ENCODE assay signal across 8 cellular contexts in genomic region chr20:32357869-32358631, GRCh38. TPM values are rescaled to one million over a fixed set of nuclear protein-coding genes. Genes with fewer than 3 reads are reported as not detected.
DNase-seq lines count a peak whose midpoint lies in the region; ATAC-seq and TF ChIP-seq lines count a peak whose summit lies in the region.

TSS of gene ASXL1 (plus strand) at chr20:32358331. CDS start at chr20:32358776, 445 bp downstream.

- H3K36me3 Mint-ChIP-seq in activated naive CD8-positive, alpha-beta T cell treated with anti-CD3 and anti-CD28 coated beads, Interleukin-2, amount 50 U/mL, for 24 hours (ENCODE audit: low read depth), result peaks cover 30% of the 10 kb centered on the region

- peak within 1 kb of the TSS; percentile 98 for H3K4me2 ChIP-seq in parathyroid adenoma (ENCODE audit: low read length)

- no peaks in the 10 kb centered on the region for H3K9me3 Mint-ChIP-seq in activated naive CD8-positive, alpha-beta T cell treated with anti-CD3 and anti-CD28 coated beads, Interleukin-2, amount 50 U/mL, for 24 hours

- H2AFZ ChIP-seq in parathyroid adenoma, result peak within 1 kb of the TSS; percentile 87

- TF ChIP-seq EP300 in tibial nerve (IDR thresholded peaks at IDR 0.05), result peak; percentile 54 to 90

- H3K4me3 Mint-ChIP-seq in activated naive CD8-positive, alpha-beta T cell treated with anti-CD3 and anti-CD28 coated beads, Interleukin-2, amount 50 U/mL, for 24 hours, result peak within 1 kb of the TSS; percentile 95

- WGBS in tibial nerve, 2 donors, result 0 to 1% methylated on average over 62 to 70 of the region's 83 CpGs

- H3K36me3 ChIP-seq in parathyroid adenoma (ENCODE audit: control insufficient read depth, insufficient read depth, low read length) (no peaks in the 10 kb centered on the region), tibial nerve (no peaks in the 10 kb centered on the region)

- TF ChIP-seq POLR2A in tibial nerve (IDR thresholded peaks at IDR 0.05), result peak in 1 of 2 donors; percentile 70

- peak; percentile 80 for ATAC-seq in HG02759 (IDR thresholded peaks at IDR 0.05; ENCODE audit: unreplicated experiment)
- ATAC-seq in activated naive CD8-positive, alpha-beta T cell treated with anti-CD3 and anti-CD28 coated beads, Interleukin-2, amount 50 U/mL, for 24 hours, result peak; percentile 89
- ATAC-seq in Right ventricle myocardium superior (ENCODE audit: poor library complexity), result peak; percentile 97

- no peaks in the 10 kb centered on the region for H3K9me3 ChIP-seq in parathyroid adenoma (ENCODE audit: control insufficient read depth, low read length)
- no peaks in the 10 kb centered on the region for H3K9me3 ChIP-seq in tibial nerve

- peaks cover 7% of the 10 kb centered on the region for H3K79me2 ChIP-seq in parathyroid adenoma

- H3K27me3 ChIP-seq in parathyroid adenoma (ENCODE audit: control insufficient read depth, insufficient read depth, low read length) (no peaks in the 10 kb centered on the region), tibial nerve (no peaks in the 10 kb centered on the region)

- intact Hi-C loops in Right ventricle myocardium superior (cut with DNase I), result no loop called here

- H3K4me1 Mint-ChIP-seq in activated naive CD8-positive, alpha-beta T cell treated with anti-CD3 and anti-CD28 coated beads, Interleukin-2, amount 50 U/mL, for 24 hours, result peaks cover 67% of the 10 kb centered on the region

- peaks cover 7% of the 10 kb centered on the region for H3K4me1 ChIP-seq in parathyroid adenoma
- peaks cover 0 to 48% (median 31%) of the 10 kb centered on the region in 4 donors for H3K4me1 ChIP-seq in tibial nerve

- TF ChIP-seq CTCF in GM12865 (IDR thresholded peaks at IDR 0.05; ENCODE audit: insufficient read depth, low read depth, low read length, missing control alignments), result no peak
- TF ChIP-seq CTCF in parathyroid adenoma (IDR thresholded peaks at IDR 0.05), result no peak
- peak in 2 of 5 experiments; percentile 34 to 44 for TF ChIP-seq CTCF in tibial nerve (IDR thresholded peaks at IDR 0.05)

- H3K9ac ChIP-seq in parathyroid adenoma, result peak within 1 kb of the TSS; percentile 87

- DNase-seq in GM12865 (ENCODE audit: low read depth) (peak; percentile 98), NCI-H1417 treated with DMSO at 0.1 percent for 48 hours (lab: John Stamatoyannopoulos, UW) (peak; percentile 86), SW480 (ENCODE audit: low spot score) (peak; percentile 100), Right ventricle myocardium superior (peak; percentile 98), tibial nerve (ENCODE audit: low spot score in 2 of 2) (peak; percentile 87 to 89)
- DNase-seq in activated naive CD8-positive, alpha-beta T cell treated with anti-CD3 and anti-CD28 coated beads, Interleukin-2, amount 50 U/mL, for 24 hours, result peak; percentile 96

- H3K27ac Mint-ChIP-seq in activated naive CD8-positive, alpha-beta T cell treated with anti-CD3 and anti-CD28 coated beads, Interleukin-2, amount 50 U/mL, for 24 hours, result peak within 1 kb of the TSS; percentile 99

- H3K27me3 Mint-ChIP-seq in activated naive CD8-positive, alpha-beta T cell treated with anti-CD3 and anti-CD28 coated beads, Interleukin-2, amount 50 U/mL, for 24 hours, result peaks cover 1% of the 10 kb centered on the region

- H3K27ac ChIP-seq in parathyroid adenoma (peak within 1 kb of the TSS; percentile 97), tibial nerve (peak within 1 kb of the TSS; percentile 92 to 100 (median 97))

- H3K4me3 ChIP-seq in GM12865 (ENCODE audit: low read depth, low read length) (peak within 1 kb of the TSS; percentile 93), parathyroid adenoma (ENCODE audit: low read depth, low read length) (peak within 1 kb of the TSS; percentile 96), tibial nerve (peak within 1 kb of the TSS; percentile 69 to 99 (median 87))

RNA-seq across cellular contexts. Expression of gene ASXL1, which starts in this region (rescaled TPM):
- total RNA-seq in Right ventricle myocardium superior, result 24.5 TPM
- 100 to 1,000 TPM; 108 to 194 (median 138) TPM for total RNA-seq in tibial nerve

Comparison
In these comparisons a context has a peak if more than half of its experiments do, and no peak if none do; other contexts are left out.
1. Peak in every context shown above with its lines: DNase-seq, ATAC-seq, H3K4me3 ChIP-seq and H3K27ac ChIP-seq.